Comparison of ENCODE assay signal across 12 cellular contexts in the genomic region with DNA sequence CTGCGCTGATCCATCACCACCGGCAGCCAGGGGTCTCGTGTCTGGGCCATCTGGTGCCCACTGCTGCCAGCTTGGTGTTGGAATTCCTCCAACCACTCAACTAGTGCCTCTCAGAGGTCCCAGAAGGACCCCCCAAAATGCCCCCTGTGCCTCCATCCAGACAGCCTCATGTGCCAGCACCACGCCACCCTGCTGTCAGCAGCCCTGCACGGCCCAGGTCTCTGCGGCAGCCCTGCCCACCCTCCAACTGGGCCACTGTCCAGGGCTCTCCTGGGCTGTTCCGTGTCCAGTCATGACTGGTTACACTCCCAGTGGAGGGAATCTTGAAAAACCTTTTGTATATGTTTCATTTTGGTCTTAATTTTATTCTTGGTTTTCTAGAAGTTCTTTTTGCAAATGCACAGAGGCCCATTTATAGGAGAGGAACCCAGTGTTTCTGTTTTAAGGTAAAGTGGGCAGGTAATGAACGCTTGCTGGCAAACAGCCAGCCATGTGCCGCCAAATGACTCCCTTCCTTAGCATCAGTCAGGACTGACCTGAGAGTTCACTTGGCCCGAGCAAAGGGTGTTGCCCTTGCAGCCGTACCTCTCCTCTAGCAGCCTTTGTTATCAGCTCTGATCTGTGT. TPM values are rescaled to one million over a fixed set of nuclear protein-coding genes. Genes with fewer than 3 reads are reported as not detected.
"Had no signal": no experiment of that assay in that cellular context is flagged by ENCODE, and none has a peak within 500 bp of the region (broad histone marks: within the 10 kb centered on the region; RNA-seq: fewer than 3 reads in every experiment).

No MANE protein-coding gene starts in this region.

- H3K27me3 Mint-ChIP-seq: activated naive CD4-positive, alpha-beta T cell treated with anti-CD3 and anti-CD28 coated beads, Interleukin-2, amount 50 U/mL, for 24 hours; stimulated activated naive CD8-positive, alpha-beta T cell treated with anti-CD3 and anti-CD28 coated beads, Interleukin-15, Interleukin-2, amounts not matched to agents 100 ng/mL and 50 ng/mL, for 24 hours had no signal

- H3K9me3 Mint-ChIP-seq: activated naive CD4-positive, alpha-beta T cell treated with anti-CD3 and anti-CD28 coated beads, Interleukin-2, amount 50 U/mL, for 24 hours; activated T-helper 2 cell treated with anti-CD3 and anti-CD28 coated beads, Interferon-gamma antibody, Interleukin-2, Interleukin-4, amounts not matched to agents 10 μg/mL and 5 μg/mL and 100 μg/mL, durations not matched to agents 14 hours and 24 hours and 36 hours; nephron progenitor cell; stimulated activated naive CD8-positive, alpha-beta T cell treated with anti-CD3 and anti-CD28 coated beads, Interleukin-15, Interleukin-2, amounts not matched to agents 100 ng/mL and 50 ng/mL, for 24 hours had no signal

- ATAC-seq: body of pancreas, pancreas had no signal

- DNase-seq: activated CD4-positive, alpha-beta T cell treated with anti-CD3 and anti-CD28 coated beads, Interleukin-2, amount 50 U/mL, for 1 hour; activated T-cell treated with anti-CD3 and anti-CD28 coated beads for 4 hours; body of pancreas; foreskin melanocyte; nephron progenitor cell; stimulated activated CD4-positive, alpha-beta T cell treated with anti-CD3 and anti-CD28 coated beads, Interleukin-4, amount 100 ng/mL, for 1 hour had no signal

- H3K27ac Mint-ChIP-seq: activated naive CD4-positive, alpha-beta T cell treated with anti-CD3 and anti-CD28 coated beads, Interleukin-2, amount 50 U/mL, for 24 hours; activated T-helper 2 cell treated with anti-CD3 and anti-CD28 coated beads, Interferon-gamma antibody, Interleukin-2, Interleukin-4, amounts not matched to agents 10 μg/mL and 5 μg/mL and 100 μg/mL, durations not matched to agents 14 hours and 24 hours and 36 hours; nephron progenitor cell; stimulated activated naive CD8-positive, alpha-beta T cell treated with anti-CD3 and anti-CD28 coated beads, Interleukin-15, Interleukin-2, amounts not matched to agents 100 ng/mL and 50 ng/mL, for 24 hours had no signal

- H3K4me3 Mint-ChIP-seq: activated naive CD4-positive, alpha-beta T cell treated with anti-CD3 and anti-CD28 coated beads, Interleukin-2, amount 50 U/mL, for 24 hours; nephron progenitor cell; stimulated activated naive CD8-positive, alpha-beta T cell treated with anti-CD3 and anti-CD28 coated beads, Interleukin-15, Interleukin-2, amounts not matched to agents 100 ng/mL and 50 ng/mL, for 24 hours had no signal

- H3K27ac ChIP-seq: body of pancreas, pancreas, thoracic aorta had no signal

- H3K4me1 Mint-ChIP-seq: activated naive CD4-positive, alpha-beta T cell treated with anti-CD3 and anti-CD28 coated beads, Interleukin-2, amount 50 U/mL, for 24 hours had no signal

RNA-seq across cellular contexts. Expression of gene GRIN2C, which starts 34.6 kb away (rescaled TPM):
- total RNA-seq: activated CD8-positive, alpha-beta memory T cell treated with anti-CD3 and anti-CD28 coated beads for 36 hours; body of pancreas had no signal
